20 cellular contexts compared by ENCODE assay signal in the genomic region with DNA sequence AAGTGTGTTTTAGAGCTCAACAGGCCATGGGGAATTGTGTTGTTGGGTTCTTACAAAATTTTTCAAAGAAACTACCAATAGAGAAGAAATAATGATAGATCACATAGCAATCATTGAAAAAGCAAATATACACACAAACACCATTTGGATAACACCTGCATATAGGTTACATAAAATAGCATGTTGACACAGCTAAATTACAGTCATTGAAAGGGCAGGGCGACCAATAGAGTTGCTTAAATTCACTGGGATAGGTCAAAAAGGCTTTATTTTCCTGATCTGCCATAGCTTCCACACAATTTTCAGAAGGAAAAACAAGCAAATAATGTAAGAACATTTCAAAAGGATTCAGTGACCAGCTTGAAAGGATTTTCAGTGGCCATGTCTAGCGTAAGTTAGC. TPM values are rescaled to one million over a fixed set of nuclear protein-coding genes. Genes with fewer than 3 reads are reported as not detected.
DNase-seq lines count a peak whose midpoint lies in the region; FAIRE-seq and TF ChIP-seq lines count a peak whose summit lies in the region.
"Had no signal": no experiment of that assay in that cellular context is flagged by ENCODE, and none has a peak within 500 bp of the region (broad histone marks: within the 10 kb centered on the region; RNA-seq: fewer than 3 reads in every experiment).

No MANE protein-coding gene starts in this region.

- no TSS peak for BruUV-seq in PC-9 (replicated peaks; lab: Mats Ljungman, UMichigan)

- no peaks in the 10 kb centered on the region for H3K9me3 ChIP-seq in PC-9 (ENCODE audit: insufficient read depth, low read depth)

- no peaks in the 10 kb centered on the region for H3K9me2 ChIP-seq in PC-9 (ENCODE audit: insufficient read depth)

- H3K36me3 Mint-ChIP-seq in mesothelial cell of epicardium: peaks cover 2% of the 10 kb centered on the region
- H3K36me3 Mint-ChIP-seq: CD8-positive, alpha-beta T cell had no signal

- H3K4me3 Mint-ChIP-seq in mesothelial cell of epicardium: no peak overlapping the region
- H3K4me3 Mint-ChIP-seq: CD8-positive, alpha-beta T cell; IgD-negative memory B cell had no signal

- no peak overlapping the region for H3K27ac ChIP-seq in PC-9

- peaks cover 31% of the 10 kb centered on the region for H3K4me1 Mint-ChIP-seq in mesothelial cell of epicardium
- H3K4me1 Mint-ChIP-seq: IgD-negative memory B cell had no signal

- no peaks in the 10 kb centered on the region for H3K27me3 ChIP-seq in PC-9 (ENCODE audit: insufficient read depth, low read depth)

- H3K27me3 Mint-ChIP-seq in mesothelial cell of epicardium (ENCODE audit: low read depth): no peaks in the 10 kb centered on the region

- no peaks in the 10 kb centered on the region for H3F3A ChIP-seq in PC-9 (ENCODE audit: insufficient read depth, low read depth)

- H3K36me3 ChIP-seq in PC-9 (ENCODE audit: low read depth): no peaks in the 10 kb centered on the region

- no peaks in the 10 kb centered on the region for H3K4me1 ChIP-seq in PC-9 (replicated peaks; ENCODE audit: insufficient read depth)

- DNase-seq in NCI-H1092 treated with DMSO at 0.1 percent for 48 hours (lab: John Stamatoyannopoulos, UW) (peak; percentile 50), NCI-H1092 (lab: John Stamatoyannopoulos, UW) (no peak), H54 (ENCODE audit: insufficient read length, low spot score) (no peak), NCI-H69 (lab: John Stamatoyannopoulos, UW) (peak; percentile 86), mesothelial cell of epicardium (ENCODE audit: low spot score in 2 of 2, unreplicated experiment in 2 of 2) (no peak), PC-9 (no peak)
- no peak for DNase-seq in NK-92 treated with Interleukin-12 subunit alpha and Interleukin-12 subunit beta, amount 100 ng/mL, for 24 hours (lab: John Stamatoyannopoulos, UW)
- DNase-seq: 8988T; C1 segment of cervical spinal cord; Calu3; CD8-positive, alpha-beta T cell; DMS53; EL; GF-D8; GOT3; NCI-H1436 treated with DMSO at 0.1 percent for 48 hours; NCI-H82; Right ventricle myocardium superior; T-helper 9 cell had no signal

- no peak overlapping the region for H3K4me2 ChIP-seq in PC-9

- CTCF ChIA-PET in PC-9 (lab: Charles Lee): no interaction called here

- H3K27ac Mint-ChIP-seq in mesothelial cell of epicardium: peak overlapping the region; percentile 62
- H3K27ac Mint-ChIP-seq: CD8-positive, alpha-beta T cell; IgD-negative memory B cell had no signal

- peaks cover 4% of the 10 kb centered on the region for H3K9me3 Mint-ChIP-seq in mesothelial cell of epicardium

- no peak overlapping the region for H3K4me3 ChIP-seq in PC-9

- H3K79me2 ChIP-seq in PC-9 (ENCODE audit: low read depth): no peaks in the 10 kb centered on the region

- FAIRE-seq in H54 (lab: Jason Lieb, UNC): peak; percentile 6

- no peak for TF ChIP-seq POLR2A in H54 (IDR thresholded peaks at IDR 0.05; ENCODE audit: low read depth, low read length)

- POLR2A ChIA-PET in PC-9 (lab: Charles Lee; ENCODE audit: unreplicated experiment): no interaction called here

- H2AFZ ChIP-seq in PC-9: no peak overlapping the region

- no peak for TF ChIP-seq CTCF in mesothelial cell of epicardium (IDR thresholded peaks at IDR 0.05; ENCODE audit: unreplicated experiment)
- TF ChIP-seq CTCF in PC-9 (conservative IDR thresholded peaks at IDR 0.05): no peak

- intact Hi-C loops in PC-9 (cut with micrococcal nuclease; ENCODE audit: unreplicated experiment): no loop called here

- H4K20me1 ChIP-seq in PC-9 (ENCODE audit: insufficient read depth): no peaks in the 10 kb centered on the region

RNA-seq across cellular contexts. Expression of gene FGGY, which starts 57.9 kb away (rescaled TPM):
- total RNA-seq in mesothelial cell of epicardium (21.8 to 26.8 TPM (median 26.8 TPM) in 3 replicates), PC-9 (2021) (17.8 and 22.5 TPM in 2 replicates)

Comparison
In these comparisons a context has a peak if more than half of its experiments do, and no peak if none do; other contexts are left out.
1. DNase-seq: peak in NCI-H1092 treated with DMSO at 0.1 percent for 48 hours (single experiment) and NCI-H69 (single experiment); none in NCI-H1092 (single experiment), H54 (single experiment), mesothelial cell of epicardium (0 of 2), NK-92 treated with Interleukin-12 subunit alpha and Interleukin-12 subunit beta, amount 100 ng/mL, for 24 hours (single experiment) and PC-9 (0 of 2).